1 cellular context compared by ENCODE assay signal in genomic region chr1:53325326-53326087, GRCh38.
TF ChIP-seq lines count a peak whose summit lies in the region.

No MANE protein-coding gene starts in this region.

TF ChIP-seq in K562, 482 proteins besides CTCF, POLR2A, EP300 and RAD21 (continued from another document):
- TF ChIP-seq ZBTB5 (IDR thresholded peaks at IDR 0.05) (no peak), NFIC (IDR thresholded peaks at IDR 0.05) (0 out of 2 replicates have a peak, but pooled peaks have one; percentile 11), BRCA1 (IDR thresholded peaks at IDR 0.05) (no peak), BRCA1 (CRISPR knock-in tag; IDR thresholded peaks at IDR 0.05) (no peak), LCOR (CRISPR knock-in tag; IDR thresholded peaks at IDR 0.05) (no peak), ID3 (CRISPR knock-in tag; IDR thresholded peaks at IDR 0.05) (no peak), ID3 (tag; IDR thresholded peaks at IDR 0.05) (peak; percentile 62), PTBP1 (IDR thresholded peaks at IDR 0.05; ENCODE audit: low read depth, low read length) (no peak), ZNF24 (IDR thresholded peaks at IDR 0.05) (peak; percentile 60; the same call in 1 of the 2 replicates), MTA3 (IDR thresholded peaks at IDR 0.05; ENCODE audit: borderline replicate concordance) (0 out of 2 replicates have a peak, but pooled peaks have one; percentile 22), HDAC2 (IDR thresholded peaks at IDR 0.05) (no peak), PHF21A (IDR thresholded peaks at IDR 0.05; ENCODE audit: borderline replicate concordance, low read depth) (no peak), FOXO4 (CRISPR knock-in tag; IDR thresholded peaks at IDR 0.05) (0 out of 2 replicates have a peak, but pooled peaks have one; percentile 71), NFRKB (IDR thresholded peaks at IDR 0.05; ENCODE audit: low read depth) (peak; percentile 48; the same call in 1 of the 2 replicates), ARNT (IDR thresholded peaks at IDR 0.05) (0 out of 4 replicates have a peak, but pooled peaks of 1 of the 2 experiments have one; percentile 16)
